ENCODE assay signal across 8 cellular contexts in the genomic region with DNA sequence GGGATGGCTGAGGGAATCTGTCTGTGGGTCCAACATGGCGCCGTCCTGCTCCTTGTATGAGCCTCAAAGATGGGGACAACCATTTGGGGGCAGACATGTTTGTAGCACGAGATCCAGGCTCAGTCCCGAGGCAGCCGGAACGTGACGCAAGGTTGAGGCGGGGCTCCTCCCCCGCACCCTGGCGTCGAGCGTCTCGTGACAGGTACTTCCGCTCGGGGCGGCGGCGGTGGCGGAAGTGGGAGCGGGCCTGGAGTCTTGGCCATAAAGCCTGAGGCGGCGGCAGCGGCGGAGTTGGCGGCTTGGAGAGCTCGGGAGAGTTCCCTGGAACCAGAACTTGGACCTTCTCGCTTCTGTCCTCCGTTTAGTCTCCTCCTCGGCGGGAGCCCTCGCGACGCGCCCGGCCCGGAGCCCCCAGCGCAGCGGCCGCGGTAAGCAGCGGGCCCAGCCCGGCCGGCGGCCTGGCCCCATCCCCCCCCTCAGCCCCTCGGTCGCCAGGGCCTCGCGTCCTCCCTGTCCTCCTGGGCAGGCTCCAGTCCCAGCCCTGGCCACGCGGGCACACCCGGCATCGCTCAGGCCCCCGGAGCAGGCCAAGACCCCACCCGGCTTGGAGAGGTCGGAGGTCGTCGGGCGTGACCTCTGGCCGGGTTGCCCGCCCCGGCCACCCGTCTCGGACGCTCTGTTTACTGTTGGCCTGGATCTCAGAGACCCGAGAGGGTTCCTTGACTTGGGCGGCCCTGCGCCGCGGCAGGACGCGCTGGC. TPM values are rescaled to one million over a fixed set of nuclear protein-coding genes. Genes with fewer than 3 reads are reported as not detected.
DNase-seq lines count a peak whose midpoint lies in the region; ATAC-seq and TF ChIP-seq lines count a peak whose summit lies in the region.

A gene (plus strand): TSS at position 252 of the 759 bp plus-strand sequence. CDS start 69,185 bp downstream, outside the sequence.

- DNase-seq in GM13977 (ENCODE audit: low spot score) (peak; percentile 98), NCI-H1694 (lab: John Stamatoyannopoulos, UW) (peak; percentile 94), amniotic stem cell (lab: John Stamatoyannopoulos, UW) (peak; percentile 95), left cardiac atrium (peak; percentile 98), progenitor cell of endocrine pancreas (ENCODE audit: low spot score, unreplicated experiment) (peak; percentile 95), ureter (ENCODE audit: low spot score) (peak; percentile 98)

- peak within 1 kb of the TSS; percentile 89 for H3K27ac Mint-ChIP-seq in T-helper 1 cell treated with Interleukin-12 subunit alpha and Interleukin-12 subunit beta and Interleukin-4 antibody, amounts not matched to agents 30 μg/mL and 1 μg/mL, for 36 hours
- peak within 1 kb of the TSS; percentile 96 for H3K27ac Mint-ChIP-seq in progenitor cell of endocrine pancreas

- H3K9me3 Mint-ChIP-seq in T-helper 1 cell treated with Interleukin-12 subunit alpha and Interleukin-12 subunit beta and Interleukin-4 antibody, amounts not matched to agents 30 μg/mL and 1 μg/mL, for 36 hours = no peaks in the 10 kb centered on the region
- H3K9me3 Mint-ChIP-seq in progenitor cell of endocrine pancreas (ENCODE audit: low read depth) = no peaks in the 10 kb centered on the region

- intact Hi-C loops in left cardiac atrium (cut with DNase I) = loop anchor here (5.0 to 10.0 kb wide), 2 partner anchors 59 to 71 kb away; no protein-coding TSS in a partner anchor

- H3K27me3 Mint-ChIP-seq in T-helper 1 cell treated with Interleukin-12 subunit alpha and Interleukin-12 subunit beta and Interleukin-4 antibody, amounts not matched to agents 30 μg/mL and 1 μg/mL, for 36 hours (ENCODE audit: low read depth) = peaks cover 3% of the 10 kb centered on the region
- peaks cover 8% of the 10 kb centered on the region for H3K27me3 Mint-ChIP-seq in progenitor cell of endocrine pancreas

- ATAC-seq in HG02884 (IDR thresholded peaks at IDR 0.05; ENCODE audit: unreplicated experiment) = peak; percentile 92
- ATAC-seq in left cardiac atrium = peak; percentile 98 to 99

- peaks cover 9% of the 10 kb centered on the region for H3K36me3 Mint-ChIP-seq in T-helper 1 cell treated with Interleukin-12 subunit alpha and Interleukin-12 subunit beta and Interleukin-4 antibody, amounts not matched to agents 30 μg/mL and 1 μg/mL, for 36 hours (ENCODE audit: low read depth)
- no peaks in the 10 kb centered on the region for H3K36me3 Mint-ChIP-seq in progenitor cell of endocrine pancreas (ENCODE audit: insufficient read depth)

- peaks cover 49% of the 10 kb centered on the region for H3K4me1 Mint-ChIP-seq in T-helper 1 cell treated with Interleukin-12 subunit alpha and Interleukin-12 subunit beta and Interleukin-4 antibody, amounts not matched to agents 30 μg/mL and 1 μg/mL, for 36 hours (ENCODE audit: low read depth)
- peaks cover 33% of the 10 kb centered on the region for H3K4me1 Mint-ChIP-seq in progenitor cell of endocrine pancreas (ENCODE audit: low read depth)

- H3K4me3 Mint-ChIP-seq in T-helper 1 cell treated with Interleukin-12 subunit alpha and Interleukin-12 subunit beta and Interleukin-4 antibody, amounts not matched to agents 30 μg/mL and 1 μg/mL, for 36 hours = peak within 1 kb of the TSS; percentile 96
- H3K4me3 Mint-ChIP-seq in progenitor cell of endocrine pancreas (ENCODE audit: low read depth) = peak within 1 kb of the TSS; percentile 85

- no peak for TF ChIP-seq CTCF in GM13977 (IDR thresholded peaks at IDR 0.05; ENCODE audit: extremely low read depth, insufficient read depth, missing control alignments)
- no peak for TF ChIP-seq CTCF in progenitor cell of endocrine pancreas (IDR thresholded peaks at IDR 0.05; ENCODE audit: unreplicated experiment)

- in situ Hi-C loops in GM13977 (cut with MboI; ENCODE audit: low pct_unique_long_range_greater_than_20kb, low sequenced_read_pairs, unreplicated experiment) = no loop called here

RNA-seq across cellular contexts. Expression of the gene that starts here (rescaled TPM):
- 100 to 1,000 TPM; 204 to 255 TPM for total RNA-seq in left cardiac atrium
- total RNA-seq in progenitor cell of endocrine pancreas = 130 and 141 TPM in 2 replicates
- total RNA-seq in ureter = 270 TPM

Comparison
In these comparisons a context has a peak if more than half of its experiments do, and no peak if none do; other contexts are left out.
1. Peak in every context shown above with its lines: DNase-seq and ATAC-seq.